ENCODE assay signal across 1 cellular context in the genomic region with DNA sequence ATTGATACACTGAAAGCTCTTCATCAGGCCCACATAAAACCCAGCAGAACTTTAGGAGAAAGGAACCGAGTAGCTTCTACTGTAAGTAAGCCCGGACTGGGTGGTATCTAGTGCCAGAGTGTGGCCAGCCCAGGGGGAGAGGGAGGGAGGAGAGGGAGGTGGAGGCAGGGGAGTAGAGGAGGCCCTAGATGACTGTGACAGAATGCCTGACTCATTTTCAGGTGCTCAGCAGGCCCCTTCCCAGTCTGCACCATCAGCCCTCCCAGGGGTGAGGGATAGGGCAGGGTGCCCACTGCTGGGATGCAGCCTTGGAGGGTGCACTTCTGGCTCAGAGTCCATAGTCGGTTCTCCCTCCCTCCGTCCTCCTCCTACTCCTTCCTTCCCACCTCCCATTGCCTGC.
TF ChIP-seq lines count a peak whose summit lies in the region.

No MANE protein-coding gene starts in this region.

TF ChIP-seq in endothelial cell of umbilical vein, 7 proteins besides CTCF, POLR2A, EP300 and RAD21 (continued from another document):
- TF ChIP-seq POLR2AphosphoS5 (IDR thresholded peaks at IDR 0.05; ENCODE audit: insufficient read depth, low read depth, low read length) (no peak), EZH2 (IDR thresholded peaks at IDR 0.05; ENCODE audit: borderline replicate concordance, low read depth, low read length, severe bottlenecking) (no peak), FOS (IDR thresholded peaks at IDR 0.05; ENCODE audit: borderline replicate concordance, insufficient read depth, low read length) (no peak), MYC (IDR thresholded peaks at IDR 0.05; ENCODE audit: low read depth, low read length) (no peak)
